In genomic region chr9:132622144-132622543, GRCh38 we compare ENCODE assay signal across 15 cellular contexts. TPM values are rescaled to one million over a fixed set of nuclear protein-coding genes. Genes with fewer than 3 reads are reported as not detected.
DNase-seq lines count a peak whose midpoint lies in the region; ATAC-seq and TF ChIP-seq lines count a peak whose summit lies in the region.
"Had no signal": no experiment of that assay in that cellular context is flagged by ENCODE, and none has a peak within 500 bp of the region (broad histone marks: within the 10 kb centered on the region; RNA-seq: fewer than 3 reads in every experiment).

No MANE protein-coding gene starts in this region.

- 77% methylated on average over 6 of the region's 6 CpGs for WGBS in hepatocyte (ENCODE audit: low lambda C conversion rate, missing lambda C conversion rate)
- 69 to 77% methylated on average over 6 of the region's 6 CpGs for WGBS in tibial nerve, 2 donors

- no peaks in the 10 kb centered on the region for H4K20me1 ChIP-seq in hepatocyte (ENCODE audit: insufficient read depth, poor library complexity, severe bottlenecking)

- intact Hi-C loops in cardiac septum (cut with DNase I): no loop called here
- intact Hi-C loops in left ventricle myocardium superior (cut with micrococcal nuclease): no loop called here

- no peak overlapping the region for H3K4me2 ChIP-seq in hepatocyte
- H3K4me2 ChIP-seq: PC-9 had no signal

- no peaks in the 10 kb centered on the region for H3K9me2 ChIP-seq in hepatocyte (replicated peaks; ENCODE audit: insufficient read depth)

- H3K36me3 ChIP-seq in hepatocyte (replicated peaks; ENCODE audit: insufficient read depth, low read depth): no peaks in the 10 kb centered on the region
- peaks cover 41% of the 10 kb centered on the region for H3K36me3 ChIP-seq in MG63
- H3K36me3 ChIP-seq in tibial nerve: peaks cover 4 to 77% (median 9%) of the 10 kb centered on the region in 3 donors

- TF ChIP-seq POLR2A in tibial nerve (IDR thresholded peaks at IDR 0.05): no peak

- H3K27me3 ChIP-seq in hepatocyte: no peaks in the 10 kb centered on the region
- no peaks in the 10 kb centered on the region for H3K27me3 ChIP-seq in MG63
- no peaks in the 10 kb centered on the region for H3K27me3 ChIP-seq in tibial nerve

- TF ChIP-seq CTCF in hepatocyte (IDR thresholded peaks at IDR 0.05; ENCODE audit: poor library complexity) (no peak), tibial nerve (IDR thresholded peaks at IDR 0.05) (no peak)

- no peak for ATAC-seq in left ventricle myocardium superior
- no peak for ATAC-seq in HG03095 (IDR thresholded peaks at IDR 0.05; ENCODE audit: unreplicated experiment)
- ATAC-seq: activated CD8-positive, alpha-beta memory T cell treated with anti-CD3 and anti-CD28 coated beads, Interleukin-2, amount 10 ng/mL, durations not matched to agents 7 days and 5 days; sciatic nerve had no signal

- H3K27ac ChIP-seq in hepatocyte: no peak overlapping the region
- H3K27ac ChIP-seq in tibial nerve: no peak overlapping the region
- H3K27ac ChIP-seq: PC-9, WERI-Rb-1 had no signal

- no peak for TF ChIP-seq EP300 in tibial nerve (IDR thresholded peaks at IDR 0.05)

- no peak overlapping the region for H2AFZ ChIP-seq in hepatocyte
- H2AFZ ChIP-seq: PC-9 had no signal

- H3K4me1 ChIP-seq in hepatocyte (ENCODE audit: insufficient read depth): no peaks in the 10 kb centered on the region
- H3K4me1 ChIP-seq in tibial nerve: peaks cover 0 to 5% (median 0%) of the 10 kb centered on the region in 4 donors

- peak; percentile 29 for DNase-seq in cardiac septum (ENCODE audit: low spot score)
- DNase-seq in left ventricle myocardium superior: no peak
- DNase-seq in amniotic epithelial cell (ENCODE audit: low read depth): peak; percentile 62
- peak; percentile 38 for DNase-seq in hepatocyte (ENCODE audit: low spot score)
- no peak for DNase-seq in MG63
- DNase-seq in NOMO-1 (lab: John Stamatoyannopoulos, UW; ENCODE audit: unreplicated experiment in 2 of 2): no peak
- DNase-seq in tibial nerve (ENCODE audit: low spot score in 2 of 2): no peak
- DNase-seq: activated CD8-positive, alpha-beta memory T cell treated with anti-CD3 and anti-CD28 coated beads, Interleukin-2, amount 10 ng/mL, durations not matched to agents 7 days and 5 days; activated naive CD4-positive, alpha-beta T cell treated with anti-CD3 and anti-CD28 coated beads for 36 hours; NCI-H226; PC-9; stimulated activated naive CD4-positive, alpha-beta T cell treated with Interleukin-2 at 50 U/mL for 16 hours; WERI-Rb-1 had no signal

- H3K79me2 ChIP-seq in hepatocyte: no peaks in the 10 kb centered on the region

- no peak overlapping the region for H3K4me3 ChIP-seq in hepatocyte
- H3K4me3 ChIP-seq in MG63: no peak overlapping the region
- H3K4me3 ChIP-seq in tibial nerve: no peak overlapping the region
- H3K4me3 ChIP-seq: PC-9 had no signal

- H3K9me3 ChIP-seq in hepatocyte (ENCODE audit: low read depth) (no peaks in the 10 kb centered on the region), MG63 (no peaks in the 10 kb centered on the region), tibial nerve (no peaks in the 10 kb centered on the region)

RNA-seq across cellular contexts. Expression of gene BARHL1, which starts 39.7 kb away (rescaled TPM):
- total RNA-seq in cardiac septum (not detected), left ventricle myocardium superior (not detected), hepatocyte (not detected in 2 replicates), tibial nerve (not detected)
- polyA plus RNA-seq in hepatocyte: not detected in 2 replicates
- not detected in 2 replicates for total RNA-seq in MG63 (2014; rRNA removed; shearing (Covaris generic); ENCODE audit: low replicate concordance)
- total RNA-seq: activated CD8-positive, alpha-beta memory T cell treated with anti-CD3 and anti-CD28 coated beads, Interleukin-2, amount 10 ng/mL, durations not matched to agents 7 days and 5 days; activated naive CD4-positive, alpha-beta T cell treated with anti-CD3 and anti-CD28 coated beads for 36 hours; PC-9; sciatic nerve had no signal

RNA-seq across cellular contexts. Expression of gene DDX31, which starts 47.6 kb away (rescaled TPM):
- total RNA-seq in cardiac septum (5.7 TPM), left ventricle myocardium superior (5.8 TPM), hepatocyte (10.5 and 13.1 TPM in 2 replicates), tibial nerve (10 to 100 TPM; 27.6 to 38.7 (median 31.8) TPM)
- 7.3 and 10.5 TPM in 2 replicates for polyA plus RNA-seq in hepatocyte
- 15.2 and 20.1 TPM in 2 replicates for total RNA-seq in MG63 (2014; rRNA removed; shearing (Covaris generic); ENCODE audit: low replicate concordance)

RNA-seq across cellular contexts. Expression of gene GTF3C4, which starts 48.1 kb away (rescaled TPM):
- 8.5 TPM for total RNA-seq in cardiac septum
- total RNA-seq in left ventricle myocardium superior: 9.9 TPM
- 16.6 and 19.2 TPM in 2 replicates for total RNA-seq in hepatocyte
- 5.7 and 6.1 TPM in 2 replicates for polyA plus RNA-seq in hepatocyte
- total RNA-seq in MG63 (2014; rRNA removed; shearing (Covaris generic); ENCODE audit: low replicate concordance): 14.8 and 17.2 TPM in 2 replicates
- 10 to 100 TPM; 10.5 to 17.4 (median 16.2) TPM for total RNA-seq in tibial nerve

Comparison
In these comparisons a context has a peak if more than half of its experiments do, and no peak if none do; other contexts are left out.
1. DNase-seq: peak in cardiac septum (single experiment), amniotic epithelial cell (single experiment) and hepatocyte (single experiment); none in left ventricle myocardium superior (single experiment), MG63 (single experiment), NOMO-1 (0 of 2) and tibial nerve (0 of 2).